ENCODE assay signal across 8 cellular contexts in genomic region chr1:36385410-36386261, GRCh38. TPM values are rescaled to one million over a fixed set of nuclear protein-coding genes. Genes with fewer than 3 reads are reported as not detected.
DNase-seq lines count a peak whose midpoint lies in the region; ATAC-seq and TF ChIP-seq lines count a peak whose summit lies in the region.

STK40 (minus strand) TSS chr1:36385924; CDS start chr1:36361332, 24,592 bp downstream.

- intact Hi-C loops in dendritic cell treated with granulocyte-macrophage colony-stimulating factor and Interleukin-4, amounts not matched to agents 40 ng/mL and 50 ng/mL, for 4 days (cut with micrococcal nuclease): loop anchor here (1.0 to 5.0 kb wide), 3 partner anchors 12 to 37 kb away; partner anchors contain the start of gene LSM10

- DNase-seq in BJ (ENCODE audit: low read depth) (peak; percentile 93), NCI-H748 (lab: John Stamatoyannopoulos, UW; ENCODE audit: unreplicated experiment) (peak; percentile 98), left lobe of liver (ENCODE audit: low spot score) (peak; percentile 99)
- DNase-seq in activated CD4-positive, alpha-beta T cell treated with anti-CD3 and anti-CD28 coated beads, Interleukin-2, amount 50 U/mL, for 24 hours (ENCODE audit: low read depth in 1 of 2, low spot score in 1 of 2): peak; percentile 97
- DNase-seq in stimulated activated CD4-positive, alpha-beta T cell treated with anti-CD3 and anti-CD28 coated beads, Interleukin-2, amount 100 ng/mL, for 4 hours (ENCODE audit: low read depth): peak; percentile 98

- no peaks in the 10 kb centered on the region; the same call in 1 of the 2 replicates for H3K36me3 ChIP-seq in BJ (ENCODE audit: control insufficient read depth, insufficient read depth, low read length)

- H3K4me3 Mint-ChIP-seq in dendritic cell treated with granulocyte-macrophage colony-stimulating factor and Interleukin-4, amounts not matched to agents 40 ng/mL and 50 ng/mL, for 4 days: peak within 1 kb of the TSS; percentile 78

- H3K4me1 Mint-ChIP-seq in dendritic cell treated with granulocyte-macrophage colony-stimulating factor and Interleukin-4, amounts not matched to agents 40 ng/mL and 50 ng/mL, for 4 days (ENCODE audit: low read depth): peaks cover 74% of the 10 kb centered on the region

- peaks cover 52% of the 10 kb centered on the region for H3K36me3 Mint-ChIP-seq in dendritic cell treated with granulocyte-macrophage colony-stimulating factor and Interleukin-4, amounts not matched to agents 40 ng/mL and 50 ng/mL, for 4 days (ENCODE audit: low read depth)

- no peaks in the 10 kb centered on the region for H3K9me3 Mint-ChIP-seq in dendritic cell treated with granulocyte-macrophage colony-stimulating factor and Interleukin-4, amounts not matched to agents 40 ng/mL and 50 ng/mL, for 4 days

- no peaks in the 10 kb centered on the region for H3K27me3 Mint-ChIP-seq in dendritic cell treated with granulocyte-macrophage colony-stimulating factor and Interleukin-4, amounts not matched to agents 40 ng/mL and 50 ng/mL, for 4 days

- ATAC-seq in GM19351 (IDR thresholded peaks at IDR 0.05; ENCODE audit: unreplicated experiment) (peak; percentile 83), HG03521 (IDR thresholded peaks at IDR 0.05; ENCODE audit: unreplicated experiment) (peak; percentile 87), left lobe of liver (peak; percentile 84)

- H3K27ac Mint-ChIP-seq in dendritic cell treated with granulocyte-macrophage colony-stimulating factor and Interleukin-4, amounts not matched to agents 40 ng/mL and 50 ng/mL, for 4 days: peak within 1 kb of the TSS; percentile 100

- no peaks in the 10 kb centered on the region for H3K27me3 ChIP-seq in BJ (ENCODE audit: control insufficient read depth, insufficient read depth, low read length)

- H3K4me3 ChIP-seq in BJ (ENCODE audit: low read depth, low read length): peak within 1 kb of the TSS; percentile 85

- POLR2A ChIA-PET in BJ (lab: Charles Lee): interaction anchor here (0.7 to 1.9 kb wide), 3 partner anchors 12 to 19 kb away, joined by 4 to 12 read pairs (median 6); partner anchors contain the start of gene LSM10

- TF ChIP-seq CTCF in BJ (IDR thresholded peaks at IDR 0.05; ENCODE audit: insufficient read depth, low read depth, low read length): no peak

- CTCF ChIA-PET in BJ (lab: Yijun Ruan, JAX): interaction anchor here (0.9 to 2.8 kb wide), 8 partner anchors 17 to 236 kb away, joined by 3 to 14 read pairs (median 5); partner anchors contain the start of gene TRAPPC3

RNA-seq across cellular contexts. Expression of gene STK40, which starts in this region (rescaled TPM):
- polyA plus RNA-seq in BJ (2011; rRNA removed): 19.5 and 29.5 TPM in 2 replicates
- polyA minus RNA-seq in BJ (2011; rRNA and poly(A)+ RNA removed): 15.2 and 17.5 TPM in 2 replicates
- 31.6 TPM for total RNA-seq in left lobe of liver

Comparison
In these comparisons a context has a peak if more than half of its experiments do, and no peak if none do; other contexts are left out.
1. Peak in every context shown above with its lines: DNase-seq, ATAC-seq and H3K4me3 ChIP-seq.